ENCODE assay signal across 8 cellular contexts in genomic region chr1:40041466-40041838, GRCh38. TPM values are rescaled to one million over a fixed set of nuclear protein-coding genes. Genes with fewer than 3 reads are reported as not detected.
DNase-seq lines count a peak whose midpoint lies in the region; ATAC-seq and TF ChIP-seq lines count a peak whose summit lies in the region.

No MANE protein-coding gene starts in this region.

- peaks cover 48% of the 10 kb centered on the region for H3K36me3 Mint-ChIP-seq in T-helper 2 cell treated with Interferon-gamma antibody and Interleukin-4, amounts not matched to agents 5 μg/mL and 100 μg/mL, for 36 hours (ENCODE audit: low read depth)
- H3K36me3 Mint-ChIP-seq in activated naive CD8-positive, alpha-beta T cell treated with anti-CD3 and anti-CD28 coated beads, Interleukin-2, amount 50 U/mL, for 24 hours (ENCODE audit: low read depth) = peaks cover 51% of the 10 kb centered on the region

- no peaks in the 10 kb centered on the region for H3K27me3 ChIP-seq in kidney epithelial cell (ENCODE audit: control insufficient read depth, insufficient read depth, low read length)

- H3K27ac Mint-ChIP-seq in T-helper 2 cell treated with Interferon-gamma antibody and Interleukin-4, amounts not matched to agents 5 μg/mL and 100 μg/mL, for 36 hours = peak overlapping the region; percentile 98
- peak overlapping the region; percentile 97 for H3K27ac Mint-ChIP-seq in activated naive CD8-positive, alpha-beta T cell treated with anti-CD3 and anti-CD28 coated beads, Interleukin-2, amount 50 U/mL, for 24 hours

- H3K4me3 Mint-ChIP-seq in T-helper 2 cell treated with Interferon-gamma antibody and Interleukin-4, amounts not matched to agents 5 μg/mL and 100 μg/mL, for 36 hours = peak overlapping the region; percentile 88
- peak overlapping the region; percentile 99 for H3K4me3 Mint-ChIP-seq in activated naive CD8-positive, alpha-beta T cell treated with anti-CD3 and anti-CD28 coated beads, Interleukin-2, amount 50 U/mL, for 24 hours

- H3K4me3 ChIP-seq in kidney epithelial cell (ENCODE audit: low read depth, low read length) = peak overlapping the region; percentile 87

- peak overlapping the region; percentile 12 for H3K27ac ChIP-seq in temporal lobe (ENCODE audit: low read depth, low read length)

- H3K36me3 ChIP-seq in kidney epithelial cell (ENCODE audit: control insufficient read depth, insufficient read depth, low read length) = peaks cover 2% of the 10 kb centered on the region

- H3K4me1 Mint-ChIP-seq in T-helper 2 cell treated with Interferon-gamma antibody and Interleukin-4, amounts not matched to agents 5 μg/mL and 100 μg/mL, for 36 hours (ENCODE audit: low read depth) = peaks cover 56% of the 10 kb centered on the region
- peaks cover 74% of the 10 kb centered on the region for H3K4me1 Mint-ChIP-seq in activated naive CD8-positive, alpha-beta T cell treated with anti-CD3 and anti-CD28 coated beads, Interleukin-2, amount 50 U/mL, for 24 hours

- no peak for DNase-seq in T-helper 2 cell treated with Interferon-gamma antibody and Interleukin-4, amounts not matched to agents 5 μg/mL and 100 μg/mL, for 36 hours (ENCODE audit: low spot score)
- DNase-seq in T-helper 2 cell (no peak), kidney epithelial cell (ENCODE audit: low read depth) (no peak), NCI-H1105 (lab: John Stamatoyannopoulos, UW) (no peak)
- DNase-seq in activated naive CD8-positive, alpha-beta T cell treated with anti-CD3 and anti-CD28 coated beads, Interleukin-2, amount 50 U/mL, for 24 hours = no peak
- no peak for DNase-seq in stimulated activated naive CD4-positive, alpha-beta T cell treated with Interleukin-2 at 50 U/mL for 16 hours (lab: John Stamatoyannopoulos, UW)

- H3K9me3 Mint-ChIP-seq in T-helper 2 cell treated with Interferon-gamma antibody and Interleukin-4, amounts not matched to agents 5 μg/mL and 100 μg/mL, for 36 hours = no peaks in the 10 kb centered on the region
- H3K9me3 Mint-ChIP-seq in activated naive CD8-positive, alpha-beta T cell treated with anti-CD3 and anti-CD28 coated beads, Interleukin-2, amount 50 U/mL, for 24 hours = no peaks in the 10 kb centered on the region

- no peaks in the 10 kb centered on the region for H3K27me3 Mint-ChIP-seq in T-helper 2 cell treated with Interferon-gamma antibody and Interleukin-4, amounts not matched to agents 5 μg/mL and 100 μg/mL, for 36 hours (ENCODE audit: low read depth)
- H3K27me3 Mint-ChIP-seq in activated naive CD8-positive, alpha-beta T cell treated with anti-CD3 and anti-CD28 coated beads, Interleukin-2, amount 50 U/mL, for 24 hours = no peaks in the 10 kb centered on the region

- ATAC-seq in activated naive CD8-positive, alpha-beta T cell treated with anti-CD3 and anti-CD28 coated beads, Interleukin-2, amount 50 U/mL, for 24 hours = no peak
- no peak for ATAC-seq in GM19395 (IDR thresholded peaks at IDR 0.05; ENCODE audit: unreplicated experiment)

- no peak for TF ChIP-seq CTCF in kidney epithelial cell (IDR thresholded peaks at IDR 0.05; ENCODE audit: insufficient read depth, low read length, poor library complexity, severe bottlenecking)

RNA-seq across cellular contexts. Expression of gene CAP1, which starts 0.9 kb away (rescaled TPM):
- total RNA-seq in kidney epithelial cell (428 and 441 TPM in 2 replicates), temporal lobe (94.7 TPM)

RNA-seq across cellular contexts. Expression of gene PPT1, which starts 55.6 kb away (rescaled TPM):
- 82.7 and 92.3 TPM in 2 replicates for total RNA-seq in kidney epithelial cell
- total RNA-seq in temporal lobe = 48.4 TPM
